In the genomic region with DNA sequence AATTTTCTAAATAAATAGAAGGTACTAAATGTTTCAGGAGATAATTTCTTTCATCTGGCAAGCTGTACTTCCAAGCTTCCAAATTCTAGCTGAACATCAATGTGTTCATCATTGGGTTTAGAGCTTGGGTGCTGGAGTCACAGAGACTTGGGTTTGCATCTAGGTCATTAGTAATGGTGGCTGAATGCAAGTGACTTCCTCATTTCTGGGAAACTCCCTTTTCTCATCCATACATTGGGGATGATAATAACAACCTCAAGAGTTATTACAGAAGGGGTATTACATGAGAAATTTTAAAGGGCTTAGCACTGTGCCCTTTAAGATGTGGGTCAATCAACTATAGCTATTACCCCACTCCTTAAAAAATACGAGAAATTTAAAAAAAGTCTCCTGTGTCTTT, we compare ENCODE assay signal across 24 cellular contexts.
"Had no signal": no experiment of that assay in that cellular context is flagged by ENCODE, and none has a peak within 500 bp of the region (broad histone marks: within the 10 kb centered on the region; RNA-seq: fewer than 3 reads in every experiment).

No MANE protein-coding gene starts in this region.

- H3K36me3 ChIP-seq: breast epithelium, heart left ventricle, spleen, transverse colon had no signal

- ATAC-seq: activated CD4-positive, alpha-beta T cell treated with anti-CD3 and anti-CD28 coated beads for 36 hours; activated CD8-positive, alpha-beta memory T cell treated with anti-CD3 and anti-CD28 coated beads, Interleukin-2, amount 10 ng/mL, durations not matched to agents 7 days and 5 days; activated CD8-positive, alpha-beta T cell treated with anti-CD3 and anti-CD28 coated beads, Interleukin-2, amount 10 ng/mL, durations not matched to agents 7 days and 5 days; activated naive CD8-positive, alpha-beta T cell treated with anti-CD3 and anti-CD28 coated beads, Interleukin-2, amount 50 U/mL, for 24 hours; heart left ventricle; right cardiac atrium; stimulated activated naive CD8-positive, alpha-beta T cell treated with anti-CD3 and anti-CD28 coated beads, Interleukin-15, Interleukin-2, amounts not matched to agents 100 U/mL and 50 U/mL, for 24 hours had no signal

- H3K9me3 Mint-ChIP-seq: nephron had no signal

- H3K36me3 Mint-ChIP-seq: activated CD8-positive, alpha-beta memory T cell treated with anti-CD3 and anti-CD28 coated beads, Interleukin-2, amount 10 ng/mL, durations not matched to agents 7 days and 5 days; activated naive CD4-positive, alpha-beta T cell treated with anti-CD3 and anti-CD28 coated beads, Interleukin-2, amount 50 U/mL, for 24 hours; immature natural killer cell had no signal

- H3K4me3 ChIP-seq: breast epithelium, heart left ventricle, spleen, testis, transverse colon had no signal

- H3K27ac ChIP-seq: breast epithelium, heart left ventricle, spleen, testis, transverse colon had no signal

- H3K27me3 Mint-ChIP-seq: activated CD4-positive, alpha-beta T cell treated with anti-CD3 and anti-CD28 coated beads for 36 hours; activated CD8-positive, alpha-beta memory T cell treated with anti-CD3 and anti-CD28 coated beads, Interleukin-2, amount 10 ng/mL, durations not matched to agents 7 days and 5 days; activated naive CD4-positive, alpha-beta T cell treated with anti-CD3 and anti-CD28 coated beads, Interleukin-2, amount 50 U/mL, for 24 hours had no signal

- DNase-seq: activated CD4-positive, alpha-beta T cell treated with anti-CD3 and anti-CD28 coated beads for 36 hours; activated CD4-positive, CD25-positive, alpha-beta regulatory T cell; activated CD8-positive, alpha-beta memory T cell treated with anti-CD3 and anti-CD28 coated beads, Interleukin-2, amount 10 ng/mL, durations not matched to agents 7 days and 5 days; activated CD8-positive, alpha-beta T cell treated with anti-CD3 and anti-CD28 coated beads, Interleukin-2, amount 10 ng/mL, durations not matched to agents 7 days and 5 days; activated naive CD8-positive, alpha-beta T cell treated with anti-CD3 and anti-CD28 coated beads, Interleukin-2, amount 50 U/mL, for 24 hours; activated T-cell treated with anti-CD3 and anti-CD28 coated beads, Interleukin-2, amount 50 U/mL, for 48 hours; amygdala; central memory CD4-positive, alpha-beta T cell; heart left ventricle; hypothalamus; immature natural killer cell; mesenchymal stem cell; posterior cingulate gyrus; right cardiac atrium; spleen; stimulated activated CD4-positive, alpha-beta T cell treated with anti-CD3 and anti-CD28 coated beads, Interleukin-2, amount 100 ng/mL, for 48 hours; stimulated activated naive CD8-positive, alpha-beta T cell treated with anti-CD3 and anti-CD28 coated beads, Interleukin-15, Interleukin-2, amounts not matched to agents 100 U/mL and 50 U/mL, for 24 hours; testis; transverse colon had no signal

- FAIRE-seq: endothelial cell of umbilical vein had no signal

- H3K27ac Mint-ChIP-seq: activated CD4-positive, alpha-beta T cell treated with anti-CD3 and anti-CD28 coated beads for 36 hours; activated CD8-positive, alpha-beta memory T cell treated with anti-CD3 and anti-CD28 coated beads, Interleukin-2, amount 10 ng/mL, durations not matched to agents 7 days and 5 days; activated CD8-positive, alpha-beta T cell treated with anti-CD3 and anti-CD28 coated beads, Interleukin-2, amount 10 ng/mL, durations not matched to agents 7 days and 5 days; activated naive CD4-positive, alpha-beta T cell treated with anti-CD3 and anti-CD28 coated beads, Interleukin-2, amount 50 U/mL, for 24 hours; activated naive CD8-positive, alpha-beta T cell treated with anti-CD3 and anti-CD28 coated beads, Interleukin-2, amount 50 U/mL, for 24 hours; activated T-helper 2 cell treated with anti-CD3 and anti-CD28 coated beads, Interferon-gamma antibody, Interleukin-2, Interleukin-4, amounts not matched to agents 10 μg/mL and 5 μg/mL and 100 μg/mL, durations not matched to agents 14 hours and 24 hours and 36 hours; immature natural killer cell; nephron had no signal

- H3K4me1 ChIP-seq: breast epithelium, heart left ventricle, spleen, testis, transverse colon had no signal

- H3K4me1 Mint-ChIP-seq: activated CD4-positive, alpha-beta T cell treated with anti-CD3 and anti-CD28 coated beads for 36 hours; activated CD8-positive, alpha-beta memory T cell treated with anti-CD3 and anti-CD28 coated beads, Interleukin-2, amount 10 ng/mL, durations not matched to agents 7 days and 5 days; activated naive CD4-positive, alpha-beta T cell treated with anti-CD3 and anti-CD28 coated beads, Interleukin-2, amount 50 U/mL, for 24 hours; activated naive CD8-positive, alpha-beta T cell treated with anti-CD3 and anti-CD28 coated beads, Interleukin-2, amount 50 U/mL, for 24 hours; immature natural killer cell; nephron had no signal

- H3K4me3 Mint-ChIP-seq: activated CD4-positive, alpha-beta T cell treated with anti-CD3 and anti-CD28 coated beads for 36 hours; activated CD8-positive, alpha-beta memory T cell treated with anti-CD3 and anti-CD28 coated beads, Interleukin-2, amount 10 ng/mL, durations not matched to agents 7 days and 5 days; activated CD8-positive, alpha-beta T cell treated with anti-CD3 and anti-CD28 coated beads, Interleukin-2, amount 10 ng/mL, durations not matched to agents 7 days and 5 days; activated naive CD4-positive, alpha-beta T cell treated with anti-CD3 and anti-CD28 coated beads, Interleukin-2, amount 50 U/mL, for 24 hours; activated naive CD8-positive, alpha-beta T cell treated with anti-CD3 and anti-CD28 coated beads, Interleukin-2, amount 50 U/mL, for 24 hours; immature natural killer cell; nephron had no signal

- H3K27me3 ChIP-seq: breast epithelium, heart left ventricle, spleen, testis, transverse colon had no signal

- H3K9me3 ChIP-seq: breast epithelium, heart left ventricle, spleen, testis, transverse colon had no signal
